Comparison of ENCODE assay signal across 8 cellular contexts in genomic region chr19:41311613-41312012, GRCh38. TPM values are rescaled to one million over a fixed set of nuclear protein-coding genes. Genes with fewer than 3 reads are reported as not detected.
DNase-seq lines count a peak whose midpoint lies in the region; ATAC-seq and TF ChIP-seq lines count a peak whose summit lies in the region.
"Had no signal": no experiment of that assay in that cellular context is flagged by ENCODE, and none has a peak within 500 bp of the region (broad histone marks: within the 10 kb centered on the region; RNA-seq: fewer than 3 reads in every experiment).

No MANE protein-coding gene starts in this region.

- H3K14ac ChIP-seq in trophoblast cell (ENCODE audit: low read length): no peak overlapping the region

- peaks cover 4% of the 10 kb centered on the region for H3K79me2 ChIP-seq in trophoblast cell (ENCODE audit: control insufficient read depth, insufficient read depth, low read length, poor library complexity)

- peak overlapping the region; percentile 80; the same call in 1 of the 2 replicates for H3K4me3 ChIP-seq in GM06990 (replicated peaks; ENCODE audit: low read depth, low read length)
- peak overlapping the region; percentile 91 for H3K4me3 ChIP-seq in MG63
- no peak overlapping the region for H3K4me3 ChIP-seq in trophoblast cell (ENCODE audit: low read depth, low read length)

- peaks cover 45% of the 10 kb centered on the region for H3K4me1 Mint-ChIP-seq in chondrocyte (ENCODE audit: low read depth)

- DNase-seq in GM06990 (ENCODE audit: extremely low read depth, insufficient read length): no peak
- DNase-seq in MG63: no peak
- peak; percentile 8 for DNase-seq in chondrocyte (ENCODE audit: low spot score)
- no peak for DNase-seq in trophoblast cell
- DNase-seq in NCI-H748 (lab: John Stamatoyannopoulos, UW; ENCODE audit: unreplicated experiment): no peak
- DNase-seq: tibial artery had no signal

- peak overlapping the region; percentile 100 for H3K27ac Mint-ChIP-seq in chondrocyte (ENCODE audit: unreplicated experiment)

- H4K91ac ChIP-seq in trophoblast cell (ENCODE audit: low read depth, low read length): no peak overlapping the region

- no peak for ATAC-seq in esophagus mucosa
- ATAC-seq in HG03139 (IDR thresholded peaks at IDR 0.05; ENCODE audit: unreplicated experiment): no peak

- H3K36me3 ChIP-seq in GM06990 (ENCODE audit: control insufficient read depth, insufficient read depth, low read length): peaks cover 15% of the 10 kb centered on the region
- peaks cover 65% of the 10 kb centered on the region for H3K36me3 ChIP-seq in MG63
- peaks cover 30 to 39% of the 10 kb centered on the region in 2 experiments for H3K36me3 ChIP-seq in trophoblast cell (ENCODE audit: control insufficient read depth in 1 of 2, insufficient read depth in 2 of 2, low read length in 2 of 2)

- WGBS in trophoblast cell (ENCODE audit: extremely low coverage, insufficient coverage, insufficient read length): no CpG with 5 or more reads among the region's 8 CpGs

- H3K27ac ChIP-seq in trophoblast cell (ENCODE audit: low read depth, low read length): no peak overlapping the region

- no peak overlapping the region for H3K23ac ChIP-seq in trophoblast cell (ENCODE audit: low read length)

- no peak overlapping the region for H2BK120ac ChIP-seq in trophoblast cell (ENCODE audit: insufficient read depth, low read length, poor library complexity)

- no peaks in the 10 kb centered on the region for H3K27me3 Mint-ChIP-seq in chondrocyte (ENCODE audit: low read depth)

- peaks cover 8% of the 10 kb centered on the region for H3K79me1 ChIP-seq in trophoblast cell (ENCODE audit: low read length)

- no peak for TF ChIP-seq CTCF in GM06990 (IDR thresholded peaks at IDR 0.05; ENCODE audit: insufficient read depth, low read length, poor library complexity, severe bottlenecking)
- TF ChIP-seq CTCF in chondrocyte (IDR thresholded peaks at IDR 0.05): no peak

- H3K4ac ChIP-seq in trophoblast cell (ENCODE audit: low read depth, low read length): peak overlapping the region; percentile 14

- peaks cover 5 to 13% of the 10 kb centered on the region in 2 experiments for H3K4me1 ChIP-seq in trophoblast cell (ENCODE audit: control insufficient read depth in 1 of 2, insufficient read depth in 2 of 2, low read length in 2 of 2)

- no peaks in the 10 kb centered on the region for H3K9me3 Mint-ChIP-seq in chondrocyte (ENCODE audit: low read depth)

- peak overlapping the region; percentile 78 for H3K4me2 ChIP-seq in trophoblast cell (ENCODE audit: low read length)

- H2BK12ac ChIP-seq in trophoblast cell (ENCODE audit: low read length): no peak overlapping the region

- H4K12ac ChIP-seq in trophoblast cell (ENCODE audit: low read depth, low read length): no peak overlapping the region

- peaks cover 19% of the 10 kb centered on the region for H3K36me3 Mint-ChIP-seq in chondrocyte (ENCODE audit: low read depth)

- H2AK5ac ChIP-seq in trophoblast cell (ENCODE audit: low read length): no peak overlapping the region

- H3K9me3 ChIP-seq in MG63 (no peaks in the 10 kb centered on the region), trophoblast cell (ENCODE audit: insufficient read depth, low read depth, low read length) (no peaks in the 10 kb centered on the region)
- H3K9me3 ChIP-seq: tibial artery had no signal

- peak overlapping the region; percentile 94 for H3K4me3 Mint-ChIP-seq in chondrocyte (ENCODE audit: unreplicated experiment)

- H3K18ac ChIP-seq in trophoblast cell (ENCODE audit: low read length): no peak overlapping the region

- no peak overlapping the region for H3K9ac ChIP-seq in trophoblast cell (ENCODE audit: low read length)

- H3K27me3 ChIP-seq in GM06990 (replicated peaks; ENCODE audit: control insufficient read depth, insufficient read depth, low read length) (no peaks in the 10 kb centered on the region), MG63 (no peaks in the 10 kb centered on the region), trophoblast cell (ENCODE audit: insufficient read depth, low read length) (no peaks in the 10 kb centered on the region)
- H3K27me3 ChIP-seq: tibial artery had no signal

- H4K8ac ChIP-seq in trophoblast cell (ENCODE audit: low read depth, low read length): no peak overlapping the region

- no peak overlapping the region for H2BK5ac ChIP-seq in trophoblast cell (ENCODE audit: low read depth, low read length, poor library complexity)

- H2AFZ ChIP-seq in trophoblast cell (ENCODE audit: insufficient read depth, low read length, poor library complexity): no peak overlapping the region

RNA-seq across cellular contexts. Expression of gene CCDC97, which starts 1.6 kb away (rescaled TPM):
- 2.8 and 22.3 TPM in 2 replicates for total RNA-seq in MG63 (2014; rRNA removed; shearing (Covaris generic); ENCODE audit: low replicate concordance)
- 21.8 to 33.2 TPM (median 25.5 TPM) in 3 replicates for total RNA-seq in chondrocyte
- 24.7 and 26.3 TPM in 2 replicates for polyA plus RNA-seq in trophoblast cell (2013)
- 19.3 TPM for total RNA-seq in esophagus mucosa

RNA-seq across cellular contexts. Expression of gene TGFB1, which starts 42.1 kb away (rescaled TPM):
- 5.6 and 8.6 TPM in 2 replicates for total RNA-seq in MG63 (2014; rRNA removed; shearing (Covaris generic); ENCODE audit: low replicate concordance)
- 188 to 197 TPM (median 195 TPM) in 3 replicates for total RNA-seq in chondrocyte
- polyA plus RNA-seq in trophoblast cell (2013): 140 and 142 TPM in 2 replicates
- total RNA-seq in esophagus mucosa: 53.8 TPM

RNA-seq across cellular contexts. Expression of gene HNRNPUL1, which starts 47.4 kb away (rescaled TPM):
- 149 and 151 TPM in 2 replicates for total RNA-seq in MG63 (2014; rRNA removed; shearing (Covaris generic); ENCODE audit: low replicate concordance)
- total RNA-seq in chondrocyte: 158 to 195 TPM (median 161 TPM) in 3 replicates
- polyA plus RNA-seq in trophoblast cell (2013): 233 and 238 TPM in 2 replicates
- total RNA-seq in esophagus mucosa: 116 TPM

RNA-seq across cellular contexts. Expression of gene B9D2, which starts 52.3 kb away (rescaled TPM):
- 2.4 and 31.0 TPM in 2 replicates for total RNA-seq in MG63 (2014; rRNA removed; shearing (Covaris generic); ENCODE audit: low replicate concordance)
- total RNA-seq in chondrocyte (2.0 to 3.0 TPM (median 2.6 TPM) in 3 replicates), esophagus mucosa (4.3 TPM)
- 3.2 TPM in 2 replicates for polyA plus RNA-seq in trophoblast cell (2013)
